ENCODE assay signal across 11 cellular contexts in the genomic region with DNA sequence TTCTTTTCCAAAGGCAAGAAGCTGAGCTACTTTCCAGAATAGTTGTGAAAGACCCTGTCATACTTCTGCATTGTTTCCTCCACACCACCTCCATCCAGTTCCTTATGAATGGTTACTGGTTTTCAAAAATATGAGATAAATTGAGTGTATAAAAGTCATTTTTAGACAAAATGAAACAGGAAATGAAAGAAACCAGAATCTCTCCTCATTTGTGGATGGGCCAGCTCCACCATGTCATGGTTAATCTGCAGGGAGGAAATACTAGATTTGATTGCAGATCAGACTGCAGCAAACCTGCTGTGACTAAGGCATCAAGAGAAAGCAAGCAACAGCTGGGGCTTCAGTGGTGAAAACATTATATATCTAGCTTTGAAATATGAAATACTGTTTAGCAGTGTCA. TPM values are rescaled to one million over a fixed set of nuclear protein-coding genes. Genes with fewer than 3 reads are reported as not detected.
DNase-seq lines count a peak whose midpoint lies in the region; ATAC-seq and TF ChIP-seq lines count a peak whose summit lies in the region.
"Had no signal": no experiment of that assay in that cellular context is flagged by ENCODE, and none has a peak within 500 bp of the region (broad histone marks: within the 10 kb centered on the region; RNA-seq: fewer than 3 reads in every experiment).

No MANE protein-coding gene starts in this region.

- H3K27ac Mint-ChIP-seq in activated B cell treated with CpG ODN at 0.5 μM for 24 hours (peak overlapping the region; percentile 18), MCF 10A (ENCODE audit: low read depth, unreplicated experiment) (no peak overlapping the region)

- CTCF ChIA-PET in activated B cell treated with CpG ODN at 0.5 μM for 24 hours (lab: Charles Lee) (no interaction called here), MCF 10A (lab: Yijun Ruan, JAX) (interaction anchor here (0.6 to 2.1 kb wide), 2 partner anchors 778 to 1233 kb away, joined by 3 to 6 read pairs; no protein-coding TSS in a partner anchor)

- H3K4me3 ChIP-seq in dorsolateral prefrontal cortex = no peak overlapping the region

- intact Hi-C loops in activated B cell treated with CpG ODN at 0.5 μM for 24 hours (cut with micrococcal nuclease) = loop anchor here (5.0 to 10.0 kb wide), 2 partner anchors 360 to 378 kb away; partner anchors contain the start of gene ATP11C
- intact Hi-C loops in MCF 10A (cut with micrococcal nuclease) = no loop called here
- intact Hi-C loops in dorsolateral prefrontal cortex (cut with DNase I) = no loop called here

- H3K4me1 Mint-ChIP-seq in activated B cell treated with CpG ODN at 0.5 μM for 24 hours (peaks cover 23% of the 10 kb centered on the region), MCF 10A (ENCODE audit: insufficient read depth, unreplicated experiment) (no peaks in the 10 kb centered on the region)

- no peaks in the 10 kb centered on the region for H3K36me3 Mint-ChIP-seq in activated B cell treated with CpG ODN at 0.5 μM for 24 hours (ENCODE audit: low read depth)
- H3K36me3 Mint-ChIP-seq in MCF 10A (ENCODE audit: insufficient read depth, unreplicated experiment) = no peaks in the 10 kb centered on the region

- H3K27me3 ChIP-seq in dorsolateral prefrontal cortex = peaks cover 0 to 73% (median 30%) of the 10 kb centered on the region in 45 donors

- H3K4me3 Mint-ChIP-seq in activated B cell treated with CpG ODN at 0.5 μM for 24 hours (peak overlapping the region; percentile 17), MCF 10A (ENCODE audit: unreplicated experiment) (no peak overlapping the region)

- H3K27me3 Mint-ChIP-seq in activated B cell treated with CpG ODN at 0.5 μM for 24 hours = no peaks in the 10 kb centered on the region
- H3K27me3 Mint-ChIP-seq in MCF 10A (ENCODE audit: insufficient read depth, unreplicated experiment) = no peaks in the 10 kb centered on the region

- TF ChIP-seq CTCF in activated B cell treated with CpG ODN at 0.5 μM for 24 hours (IDR thresholded peaks at IDR 0.05) = no peak
- no peak for TF ChIP-seq CTCF in MCF 10A (IDR thresholded peaks at IDR 0.05; ENCODE audit: unreplicated experiment)
- TF ChIP-seq CTCF in dorsolateral prefrontal cortex (IDR thresholded peaks at IDR 0.05 in 54 of 56, conservative IDR thresholded peaks at IDR 0.05 in 2 of 56; ENCODE audit: low read depth in 1 of 56, partially characterized antibody in 56 of 56) = no peak

- no TSS peak for BruUV-seq in MCF 10A (replicated peaks; lab: Mats Ljungman, UMichigan)

- no peaks in the 10 kb centered on the region for H3K9me3 Mint-ChIP-seq in activated B cell treated with CpG ODN at 0.5 μM for 24 hours
- peaks cover 7% of the 10 kb centered on the region for H3K9me3 Mint-ChIP-seq in MCF 10A (ENCODE audit: unreplicated experiment)

- DNase-seq in activated B cell treated with CpG ODN at 0.5 μM for 24 hours (no peak), MCF 10A (ENCODE audit: unreplicated experiment) (no peak), dorsolateral prefrontal cortex (no peak), NCI-H226 (no peak)
- DNase-seq in stimulated activated naive CD4-positive, alpha-beta T cell (lab: John Stamatoyannopoulos, UW) = no peak
- DNase-seq: DND-41 had no signal

- H3K27ac ChIP-seq in dorsolateral prefrontal cortex = no peak overlapping the region

- peak; percentile 25 for ATAC-seq in GM18861 (IDR thresholded peaks at IDR 0.05; ENCODE audit: unreplicated experiment)
- peak; percentile 36 for ATAC-seq in GM21528 (IDR thresholded peaks at IDR 0.05; ENCODE audit: low FRiP score, unreplicated experiment)
- peak; percentile 36 for ATAC-seq in HG03159 (IDR thresholded peaks at IDR 0.05; ENCODE audit: unreplicated experiment)
- no peak for ATAC-seq in activated B cell treated with CpG ODN at 0.5 μM for 24 hours (ENCODE audit: low read depth)

- POLR2A ChIA-PET in activated B cell treated with CpG ODN at 0.5 μM for 24 hours (lab: Charles Lee) = interaction anchor here (0.6 kb wide), 1 partner anchor 379 kb away, joined by 4 read pairs; no protein-coding TSS in a partner anchor
- POLR2A ChIA-PET in MCF 10A (lab: Yijun Ruan, JAX) = no interaction called here

RNA-seq across cellular contexts. Expression of gene F9, which starts 23.8 kb away (rescaled TPM):
- total RNA-seq in activated B cell treated with CpG ODN at 0.5 μM for 24 hours (not detected in 2 replicates), MCF 10A (2022) (not detected in 2 replicates), dorsolateral prefrontal cortex (not detected)
- total RNA-seq: H4, temporal lobe had no signal
